ENCODE assay signal across 12 cellular contexts in the genomic region with DNA sequence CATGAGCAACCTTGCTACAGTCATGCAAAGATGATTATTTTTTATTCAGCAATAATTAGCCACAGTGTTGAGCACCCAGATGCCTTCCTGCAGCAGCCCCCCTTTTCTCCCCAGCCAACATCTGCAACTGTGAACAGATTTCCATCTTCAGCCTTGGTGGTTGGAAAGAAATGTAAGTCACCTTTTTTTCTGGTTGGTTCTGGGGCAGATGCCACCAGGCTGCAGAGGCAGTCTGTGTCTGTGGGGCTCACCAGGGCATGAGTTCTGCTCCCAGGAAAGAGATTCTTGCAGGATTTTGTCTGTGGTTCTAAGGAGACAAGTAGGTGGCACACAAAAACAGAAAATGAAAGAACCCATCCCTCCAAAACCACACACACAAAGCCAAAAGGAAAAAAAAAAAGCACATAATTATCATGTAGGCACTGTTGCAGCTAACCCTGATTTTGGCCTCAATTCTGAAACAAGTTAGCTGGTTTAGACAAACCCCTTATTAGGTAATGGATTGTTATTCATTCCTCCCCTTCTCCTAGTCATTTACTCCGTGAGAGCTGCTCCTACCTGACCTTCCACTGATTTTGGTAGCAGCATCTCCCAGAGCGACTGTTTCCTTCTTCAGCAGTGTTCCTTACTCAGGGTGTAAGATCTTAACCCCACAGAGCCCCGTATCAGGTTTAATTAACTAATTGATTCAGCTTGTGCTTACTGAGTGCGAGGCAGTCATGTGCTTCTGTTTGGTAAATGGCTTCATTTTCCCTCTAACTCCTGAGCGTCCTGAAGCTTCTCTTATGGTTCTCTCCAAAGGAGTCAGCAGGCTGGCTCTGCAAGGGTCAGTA. TPM values are rescaled to one million over a fixed set of nuclear protein-coding genes. Genes with fewer than 3 reads are reported as not detected.
A peak's percentile ranks its signal among the peaks of the same experiment; 100 is the strongest.
DNase-seq lines count a peak whose midpoint lies in the region; ATAC-seq and TF ChIP-seq lines count a peak whose summit lies in the region.
"Had no signal": no experiment of that assay in that cellular context is flagged by ENCODE, and none has a peak within 500 bp of the region (broad histone marks: within the 10 kb centered on the region; RNA-seq: fewer than 3 reads in every experiment).

No MANE protein-coding gene starts in this region.

- H3K9me2 ChIP-seq in SK-N-SH: no peaks in the 10 kb centered on the region

- TF ChIP-seq RAD21 in SK-N-SH (IDR thresholded peaks at IDR 0.05; ENCODE audit: low read length): no peak

- peak overlapping the region; percentile 44 to 88 for H3K27ac ChIP-seq in SK-N-SH (ENCODE audit: low read depth in 2 of 2, low read length in 1 of 2)
- peak overlapping the region; percentile 57 for H3K27ac ChIP-seq in VCaP
- H3K27ac ChIP-seq in stomach smooth muscle (ENCODE audit: low read length): peak overlapping the region; percentile 73

- POLR2A ChIA-PET in SK-N-SH (lab: Yijun Ruan, JAX): interaction anchor here (1.0 kb wide), 1 partner anchor 17 kb away, joined by 3 read pairs; no protein-coding TSS in a partner anchor

- no peaks in the 10 kb centered on the region for H3K27me3 ChIP-seq in SK-N-SH (ENCODE audit: insufficient read depth)
- no peaks in the 10 kb centered on the region for H3K27me3 ChIP-seq in stomach smooth muscle (ENCODE audit: control insufficient read depth in 1 of 2, insufficient read depth in 2 of 2, low read length in 2 of 2)
- H3K27me3 ChIP-seq: MG63 had no signal

- H3K79me2 ChIP-seq in SK-N-SH (ENCODE audit: insufficient read depth): peaks cover 71% of the 10 kb centered on the region

- H3K4me3 ChIP-seq in SK-N-SH (ENCODE audit: low read depth in 2 of 2, low read length in 1 of 2): no peak overlapping the region
- H3K4me3 ChIP-seq in fibroblast of villous mesenchyme (ENCODE audit: low read depth, low read length): no peak overlapping the region
- H3K4me3 ChIP-seq in stomach smooth muscle (ENCODE audit: low read length in 2 of 2): peak overlapping the region in 1 of 2 donors; percentile 58
- H3K4me3 ChIP-seq: MG63 had no signal

- no peaks in the 10 kb centered on the region for H3K9me3 ChIP-seq in SK-N-SH
- no peaks in the 10 kb centered on the region for H3K9me3 ChIP-seq in stomach smooth muscle (ENCODE audit: control insufficient read depth in 2 of 2, low read length in 2 of 2)
- H3K9me3 ChIP-seq: MG63 had no signal

- no peak; the same call in 2 of the 3 replicates for ATAC-seq in SK-N-SH treated with all-trans-retinoic acid at 6 μM for 48 hours
- no peak for ATAC-seq in HG03354 (IDR thresholded peaks at IDR 0.05; ENCODE audit: poor library complexity, severe bottlenecking, unreplicated experiment)

- H3K4me1 ChIP-seq in SK-N-SH (ENCODE audit: control insufficient read depth in 1 of 2, insufficient read depth in 2 of 2, low read depth in 1 of 2, low read length in 1 of 2): peaks cover 52% of the 10 kb centered on the region in 2 experiments
- H3K4me1 ChIP-seq in stomach smooth muscle (ENCODE audit: control insufficient read depth, insufficient read depth, low read length): peaks cover 79% of the 10 kb centered on the region

- no peak for TF ChIP-seq EP300 in SK-N-SH (IDR thresholded peaks at IDR 0.05; ENCODE audit: borderline replicate concordance in 1 of 2, low read depth in 1 of 2, low read length in 1 of 2)

- peaks cover 19% of the 10 kb centered on the region for H3F3A ChIP-seq in SK-N-SH (replicated peaks; ENCODE audit: insufficient read depth)

- WGBS in SK-N-SH (ENCODE audit: low lambda C conversion rate): 58% methylated on average over 5 of the region's 5 CpGs

- CTCF ChIA-PET in SK-N-SH (lab: Yijun Ruan, JAX): interaction anchor here (0.6 to 1.6 kb wide), 7 partner anchors 17 to 440 kb away, joined by 3 to 5 read pairs (median 3); no protein-coding TSS in a partner anchor

- H4K20me1 ChIP-seq in SK-N-SH (ENCODE audit: insufficient read depth): peaks cover 8% of the 10 kb centered on the region

- H3K9ac ChIP-seq in SK-N-SH: peak overlapping the region; percentile 43; the same call in 1 of the 2 replicates
- peak overlapping the region in 1 of 2 donors; percentile 40 for H3K9ac ChIP-seq in stomach smooth muscle (ENCODE audit: low read length in 2 of 2)

- DNase-seq in SK-N-SH: no peak
- DNase-seq in fibroblast of villous mesenchyme (ENCODE audit: low read depth): peak; percentile 55
- no peak for DNase-seq in NCI-H446 treated with DMSO at 0.1 percent for 48 hours (lab: John Stamatoyannopoulos, UW)
- DNase-seq in Ammon's horn (ENCODE audit: low spot score): no peak
- DNase-seq: activated gamma-delta T cell treated with Interleukin-2 at 50 U/mL for 16 hours, hippocampal formation, MG63, occipital lobe had no signal

- H3K4me2 ChIP-seq in SK-N-SH: peak overlapping the region; percentile 67

- no peak overlapping the region for H2AFZ ChIP-seq in SK-N-SH (ENCODE audit: low read depth)

- TF ChIP-seq CTCF in SK-N-SH (IDR thresholded peaks at IDR 0.05): no peak
- no peak for TF ChIP-seq CTCF in VCaP (conservative IDR thresholded peaks at IDR 0.05)
- no peak for TF ChIP-seq CTCF in fibroblast of villous mesenchyme (IDR thresholded peaks at IDR 0.05; ENCODE audit: insufficient read depth, low read depth, low read length)

- H3K36me3 ChIP-seq in SK-N-SH (replicated peaks in 1 of 2; ENCODE audit: control insufficient read depth in 1 of 2, insufficient read depth in 2 of 2, low read length in 1 of 2) (peaks cover 0 to 7% of the 10 kb centered on the region in 2 experiments), stomach smooth muscle (ENCODE audit: control insufficient read depth in 2 of 2, insufficient read depth in 2 of 2, low read length in 2 of 2) (peaks cover 0 to 4% of the 10 kb centered on the region in 2 donors)
- H3K36me3 ChIP-seq: MG63 had no signal

TF ChIP-seq in SK-N-SH, 30 proteins besides CTCF, POLR2A, EP300 and RAD21 (continues in another document):
- no peak for TF ChIP-seq TAF1 (IDR thresholded peaks at IDR 0.05; ENCODE audit: borderline replicate concordance, low read depth, low read length)
- TF ChIP-seq, protein P1, sequence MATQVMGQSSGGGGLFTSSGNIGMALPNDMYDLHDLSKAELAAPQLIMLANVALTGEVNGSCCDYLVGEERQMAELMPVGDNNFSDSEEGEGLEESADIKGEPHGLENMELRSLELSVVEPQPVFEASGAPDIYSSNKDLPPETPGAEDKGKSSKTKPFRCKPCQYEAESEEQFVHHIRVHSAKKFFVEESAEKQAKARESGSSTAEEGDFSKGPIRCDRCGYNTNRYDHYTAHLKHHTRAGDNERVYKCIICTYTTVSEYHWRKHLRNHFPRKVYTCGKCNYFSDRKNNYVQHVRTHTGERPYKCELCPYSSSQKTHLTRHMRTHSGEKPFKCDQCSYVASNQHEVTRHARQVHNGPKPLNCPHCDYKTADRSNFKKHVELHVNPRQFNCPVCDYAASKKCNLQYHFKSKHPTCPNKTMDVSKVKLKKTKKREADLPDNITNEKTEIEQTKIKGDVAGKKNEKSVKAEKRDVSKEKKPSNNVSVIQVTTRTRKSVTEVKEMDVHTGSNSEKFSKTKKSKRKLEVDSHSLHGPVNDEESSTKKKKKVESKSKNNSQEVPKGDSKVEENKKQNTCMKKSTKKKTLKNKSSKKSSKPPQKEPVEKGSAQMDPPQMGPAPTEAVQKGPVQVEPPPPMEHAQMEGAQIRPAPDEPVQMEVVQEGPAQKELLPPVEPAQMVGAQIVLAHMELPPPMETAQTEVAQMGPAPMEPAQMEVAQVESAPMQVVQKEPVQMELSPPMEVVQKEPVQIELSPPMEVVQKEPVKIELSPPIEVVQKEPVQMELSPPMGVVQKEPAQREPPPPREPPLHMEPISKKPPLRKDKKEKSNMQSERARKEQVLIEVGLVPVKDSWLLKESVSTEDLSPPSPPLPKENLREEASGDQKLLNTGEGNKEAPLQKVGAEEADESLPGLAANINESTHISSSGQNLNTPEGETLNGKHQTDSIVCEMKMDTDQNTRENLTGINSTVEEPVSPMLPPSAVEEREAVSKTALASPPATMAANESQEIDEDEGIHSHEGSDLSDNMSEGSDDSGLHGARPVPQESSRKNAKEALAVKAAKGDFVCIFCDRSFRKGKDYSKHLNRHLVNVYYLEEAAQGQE (IDR thresholded peaks at IDR 0.05; ENCODE audit: low read depth, low read length): no peak
- no peak for TF ChIP-seq JUND (IDR thresholded peaks at IDR 0.05)
- no peak for TF ChIP-seq NFIC (IDR thresholded peaks at IDR 0.05; ENCODE audit: borderline replicate concordance)
- no peak for TF ChIP-seq EZH2phosphoT487 (IDR thresholded peaks at IDR 0.05; ENCODE audit: borderline replicate concordance, low read depth)

TF ChIP-seq in SK-N-SH treated with all-trans-retinoic acid at 6 μM for 48 hours, 23 proteins besides CTCF, POLR2A, EP300 and RAD21:
- TF ChIP-seq ISL1 (CRISPR knock-in tag; IDR thresholded peaks at IDR 0.05) (no peak), ZNF565 (CRISPR knock-in tag; conservative IDR thresholded peaks at IDR 0.05; ENCODE audit: low read depth) (no peak), ZC3H10 (CRISPR knock-in tag; IDR thresholded peaks at IDR 0.05) (no peak), ESRRG (CRISPR knock-in tag; IDR thresholded peaks at IDR 0.05) (no peak), BACH2 (CRISPR knock-in tag; IDR thresholded peaks at IDR 0.05; ENCODE audit: borderline replicate concordance) (no peak), ZNF8 (CRISPR knock-in tag; IDR thresholded peaks at IDR 0.05) (no peak), TCF4 (CRISPR knock-in tag; IDR thresholded peaks at IDR 0.05; ENCODE audit: borderline replicate concordance) (no peak), ZFP30 (CRISPR knock-in tag; IDR thresholded peaks at IDR 0.05) (no peak)
- TF ChIP-seq, protein P2, sequence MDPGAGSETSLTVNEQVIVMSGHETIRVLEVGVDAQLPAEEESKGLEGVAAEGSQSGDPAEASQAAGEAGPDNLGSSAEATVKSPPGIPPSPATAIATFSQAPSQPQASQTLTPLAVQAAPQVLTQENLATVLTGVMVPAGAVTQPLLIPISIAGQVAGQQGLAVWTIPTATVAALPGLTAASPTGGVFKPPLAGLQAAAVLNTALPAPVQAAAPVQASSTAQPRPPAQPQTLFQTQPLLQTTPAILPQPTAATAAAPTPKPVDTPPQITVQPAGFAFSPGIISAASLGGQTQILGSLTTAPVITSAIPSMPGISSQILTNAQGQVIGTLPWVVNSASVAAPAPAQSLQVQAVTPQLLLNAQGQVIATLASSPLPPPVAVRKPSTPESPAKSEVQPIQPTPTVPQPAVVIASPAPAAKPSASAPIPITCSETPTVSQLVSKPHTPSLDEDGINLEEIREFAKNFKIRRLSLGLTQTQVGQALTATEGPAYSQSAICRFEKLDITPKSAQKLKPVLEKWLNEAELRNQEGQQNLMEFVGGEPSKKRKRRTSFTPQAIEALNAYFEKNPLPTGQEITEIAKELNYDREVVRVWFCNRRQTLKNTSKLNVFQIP (CRISPR knock-in tag; IDR thresholded peaks at IDR 0.05; ENCODE audit: borderline replicate concordance, low read depth): no peak

RNA-seq across cellular contexts. Expression of gene GALNT2, which starts 36.5 kb away (rescaled TPM):
- polyA plus RNA-seq in SK-N-SH (2012; rRNA removed): 99.8 and 118 TPM in 2 replicates
- 81.8 and 111 TPM in 2 replicates for polyA plus RNA-seq in SK-N-SH (2012; cell fraction: cytosol; rRNA removed)
- polyA plus RNA-seq in SK-N-SH (2012; cell fraction: nucleus; rRNA removed): 93.4 and 117 TPM in 2 replicates
- total RNA-seq in fibroblast of villous mesenchyme: 67.0 and 69.5 TPM in 2 replicates
